8 cellular contexts compared by ENCODE assay signal in genomic region chr4:15232725-15233597, GRCh38.
DNase-seq lines count a peak whose midpoint lies in the region; ATAC-seq lines count a peak whose summit lies in the region.

No MANE protein-coding gene starts in this region.

- no peaks in the 10 kb centered on the region for H3K27me3 Mint-ChIP-seq in memory B cell

- H3K4me3 Mint-ChIP-seq in memory B cell: peak overlapping the region; percentile 27

- ATAC-seq in GM18498 (IDR thresholded peaks at IDR 0.05; ENCODE audit: unreplicated experiment) (peak; percentile 38), memory B cell (ENCODE audit: low read depth) (no peak), GM19467 (IDR thresholded peaks at IDR 0.05; ENCODE audit: unreplicated experiment) (no peak)

- H3K27ac Mint-ChIP-seq in memory B cell: no peak overlapping the region

- no peaks in the 10 kb centered on the region for H3K9me3 Mint-ChIP-seq in memory B cell

- DNase-seq in LHCN-M2 (ENCODE audit: low read depth) (peak; percentile 54), brain pericyte (ENCODE audit: low read depth, low spot score) (peak; percentile 49), memory B cell (ENCODE audit: low spot score in 2 of 2) (no peak), COLO668 (lab: John Stamatoyannopoulos, UW; ENCODE audit: unreplicated experiment) (no peak), LoVo (ENCODE audit: low spot score) (no peak), NCI-H2107 (lab: John Stamatoyannopoulos, UW) (no peak)

- H3K4me1 Mint-ChIP-seq in memory B cell: peaks cover 10% of the 10 kb centered on the region

- no peaks in the 10 kb centered on the region for H3K36me3 Mint-ChIP-seq in memory B cell

Comparison
In these comparisons a context has a peak if more than half of its experiments do, and no peak if none do; other contexts are left out.
1. DNase-seq: peak in LHCN-M2 (single experiment) and brain pericyte (single experiment); none in memory B cell (0 of 2), COLO668 (single experiment), LoVo (single experiment) and NCI-H2107 (single experiment).